ENCODE assay signal across 2 cellular contexts in the genomic region with DNA sequence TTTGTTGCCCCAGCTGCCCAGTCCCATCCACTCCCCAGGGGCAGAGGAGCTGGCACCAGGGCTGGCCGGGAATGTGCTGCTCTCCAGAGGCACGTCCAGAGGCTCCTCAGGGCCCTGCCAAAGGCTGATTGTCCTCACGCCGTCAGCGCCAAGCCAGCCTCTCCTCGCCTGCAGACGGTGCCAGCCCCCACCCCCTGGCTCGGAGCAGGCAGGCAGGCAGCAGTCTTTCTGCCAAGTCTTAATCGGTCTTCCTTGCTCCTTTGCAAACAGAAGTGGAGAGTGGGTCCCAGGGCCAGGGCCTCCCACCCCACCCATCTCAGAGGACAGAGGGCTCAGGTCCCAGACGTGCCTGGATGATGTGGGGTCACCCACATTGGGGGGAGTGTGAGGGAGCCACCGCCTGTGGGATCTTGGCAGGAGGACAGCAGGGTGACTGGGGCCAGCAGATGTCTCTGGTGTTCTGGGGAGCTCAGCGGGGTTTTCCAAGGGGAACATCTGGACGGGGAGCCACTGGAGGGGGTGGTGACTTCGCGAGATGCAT.
A peak's percentile ranks its signal among the peaks of the same experiment; 100 is the strongest.
TF ChIP-seq lines count a peak whose summit lies in the region.

No MANE protein-coding gene starts in this region.

TF ChIP-seq in IMR-90, 13 proteins besides CTCF, POLR2A, EP300 and RAD21:
- TF ChIP-seq, protein P1, sequence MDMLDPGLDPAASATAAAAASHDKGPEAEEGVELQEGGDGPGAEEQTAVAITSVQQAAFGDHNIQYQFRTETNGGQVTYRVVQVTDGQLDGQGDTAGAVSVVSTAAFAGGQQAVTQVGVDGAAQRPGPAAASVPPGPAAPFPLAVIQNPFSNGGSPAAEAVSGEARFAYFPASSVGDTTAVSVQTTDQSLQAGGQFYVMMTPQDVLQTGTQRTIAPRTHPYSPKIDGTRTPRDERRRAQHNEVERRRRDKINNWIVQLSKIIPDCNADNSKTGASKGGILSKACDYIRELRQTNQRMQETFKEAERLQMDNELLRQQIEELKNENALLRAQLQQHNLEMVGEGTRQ (IDR thresholded peaks at IDR 0.05; ENCODE audit: low read depth, low read length): no peak
- TF ChIP-seq NFE2L2 (IDR thresholded peaks at IDR 0.05; ENCODE audit: low read depth, low read length) (no peak), CHD1 (IDR thresholded peaks at IDR 0.05; ENCODE audit: low read depth, low read length) (no peak), MAZ (IDR thresholded peaks at IDR 0.05; ENCODE audit: borderline replicate concordance, low read depth, low read length) (no peak), FOS (IDR thresholded peaks at IDR 0.05; ENCODE audit: low read depth, low read length) (no peak), SMC3 (IDR thresholded peaks at IDR 0.05; ENCODE audit: low read depth, low read length) (no peak), CEBPB (IDR thresholded peaks at IDR 0.05; ENCODE audit: low read depth, low read length) (no peak), MXI1 (IDR thresholded peaks at IDR 0.05; ENCODE audit: borderline replicate concordance, low read depth, low read length) (no peak), MAFK (IDR thresholded peaks at IDR 0.05; ENCODE audit: low read depth, low read length) (no peak), BHLHE40 (IDR thresholded peaks at IDR 0.05; ENCODE audit: low read depth, low read length) (no peak)
- TF ChIP-seq, protein P2, sequence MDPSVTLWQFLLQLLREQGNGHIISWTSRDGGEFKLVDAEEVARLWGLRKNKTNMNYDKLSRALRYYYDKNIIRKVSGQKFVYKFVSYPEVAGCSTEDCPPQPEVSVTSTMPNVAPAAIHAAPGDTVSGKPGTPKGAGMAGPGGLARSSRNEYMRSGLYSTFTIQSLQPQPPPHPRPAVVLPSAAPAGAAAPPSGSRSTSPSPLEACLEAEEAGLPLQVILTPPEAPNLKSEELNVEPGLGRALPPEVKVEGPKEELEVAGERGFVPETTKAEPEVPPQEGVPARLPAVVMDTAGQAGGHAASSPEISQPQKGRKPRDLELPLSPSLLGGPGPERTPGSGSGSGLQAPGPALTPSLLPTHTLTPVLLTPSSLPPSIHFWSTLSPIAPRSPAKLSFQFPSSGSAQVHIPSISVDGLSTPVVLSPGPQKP (IDR thresholded peaks at IDR 0.05; ENCODE audit: borderline replicate concordance, low read depth, low read length): no peak
TF ChIP-seq in IMR-90: peak in this region for 0.

TF ChIP-seq in SK-N-SH treated with all-trans-retinoic acid at 6 μM for 48 hours, 23 proteins besides CTCF, POLR2A, EP300 and RAD21:
- TF ChIP-seq TCF4 (CRISPR knock-in tag; IDR thresholded peaks at IDR 0.05; ENCODE audit: borderline replicate concordance): peak; percentile 52; the same call in 1 of the 2 replicates
- TF ChIP-seq BACH2 (CRISPR knock-in tag; IDR thresholded peaks at IDR 0.05; ENCODE audit: borderline replicate concordance): no peak
- no peak for TF ChIP-seq ZNF70 (CRISPR knock-in tag; IDR thresholded peaks at IDR 0.05)
- no peak for TF ChIP-seq RARB (CRISPR knock-in tag; IDR thresholded peaks at IDR 0.05)
- TF ChIP-seq, protein P3, sequence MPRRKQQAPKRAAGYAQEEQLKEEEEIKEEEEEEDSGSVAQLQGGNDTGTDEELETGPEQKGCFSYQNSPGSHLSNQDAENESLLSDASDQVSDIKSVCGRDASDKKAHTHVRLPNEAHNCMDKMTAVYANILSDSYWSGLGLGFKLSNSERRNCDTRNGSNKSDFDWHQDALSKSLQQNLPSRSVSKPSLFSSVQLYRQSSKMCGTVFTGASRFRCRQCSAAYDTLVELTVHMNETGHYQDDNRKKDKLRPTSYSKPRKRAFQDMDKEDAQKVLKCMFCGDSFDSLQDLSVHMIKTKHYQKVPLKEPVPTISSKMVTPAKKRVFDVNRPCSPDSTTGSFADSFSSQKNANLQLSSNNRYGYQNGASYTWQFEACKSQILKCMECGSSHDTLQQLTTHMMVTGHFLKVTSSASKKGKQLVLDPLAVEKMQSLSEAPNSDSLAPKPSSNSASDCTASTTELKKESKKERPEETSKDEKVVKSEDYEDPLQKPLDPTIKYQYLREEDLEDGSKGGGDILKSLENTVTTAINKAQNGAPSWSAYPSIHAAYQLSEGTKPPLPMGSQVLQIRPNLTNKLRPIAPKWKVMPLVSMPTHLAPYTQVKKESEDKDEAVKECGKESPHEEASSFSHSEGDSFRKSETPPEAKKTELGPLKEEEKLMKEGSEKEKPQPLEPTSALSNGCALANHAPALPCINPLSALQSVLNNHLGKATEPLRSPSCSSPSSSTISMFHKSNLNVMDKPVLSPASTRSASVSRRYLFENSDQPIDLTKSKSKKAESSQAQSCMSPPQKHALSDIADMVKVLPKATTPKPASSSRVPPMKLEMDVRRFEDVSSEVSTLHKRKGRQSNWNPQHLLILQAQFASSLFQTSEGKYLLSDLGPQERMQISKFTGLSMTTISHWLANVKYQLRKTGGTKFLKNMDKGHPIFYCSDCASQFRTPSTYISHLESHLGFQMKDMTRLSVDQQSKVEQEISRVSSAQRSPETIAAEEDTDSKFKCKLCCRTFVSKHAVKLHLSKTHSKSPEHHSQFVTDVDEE (CRISPR knock-in tag; IDR thresholded peaks at IDR 0.05): peak; percentile 46; the same call in 1 of the 2 replicates
- no peak for TF ChIP-seq CSDC2 (CRISPR knock-in tag; IDR thresholded peaks at IDR 0.05)
